Comparison of ENCODE assay signal across 35 cellular contexts in genomic region chr1:30129421-30130055, GRCh38.
"Had no signal": no experiment of that assay in that cellular context is flagged by ENCODE, and none has a peak within 500 bp of the region (broad histone marks: within the 10 kb centered on the region; RNA-seq: fewer than 3 reads in every experiment).

No MANE protein-coding gene starts in this region.

- H3K27ac ChIP-seq: adrenal gland, body of pancreas, breast epithelium, PC-9, RWPE1, SJCRH30, SK-N-MC had no signal

- H3K4me3 ChIP-seq: adrenal gland, body of pancreas, breast epithelium, MG63, PC-9, SJCRH30, SK-N-MC had no signal

- DNase-seq: activated CD4-positive, alpha-beta memory T cell treated with anti-CD3 and anti-CD28 coated beads for 36 hours; activated CD4-positive, alpha-beta T cell treated with anti-CD3 and anti-CD28 coated beads for 36 hours; activated CD4-positive, alpha-beta T cell treated with anti-CD3 and anti-CD28 coated beads, Interleukin-2, amount 10 ng/mL, durations not matched to agents 7 days and 5 days; activated CD8-positive, alpha-beta memory T cell treated with anti-CD3 and anti-CD28 coated beads, Interleukin-2, amount 50 U/mL, for 4 hours; activated gamma-delta T cell treated with Interleukin-2 at 50 U/mL for 16 hours; activated naive CD4-positive, alpha-beta T cell treated with anti-CD3 and anti-CD28 coated beads for 36 hours; activated T-cell treated with anti-CD3 and anti-CD28 coated beads for 4 hours; activated T-cell treated with anti-CD3 and anti-CD28 coated beads, Interleukin-2, amount 50 U/mL, for 4 hours; adrenal gland; body of pancreas; central memory CD4-positive, alpha-beta T cell; Kasumi-1; KG1; MG63; NCI-H1048; NCI-H1105 treated with DMSO at 0.1 percent for 48 hours; NCI-H1436; NCI-H1694; NCI-H2029; NCI-H2171; NCI-H510A; NCI-H526; PC-9; Right ventricle myocardium superior; SJCRH30; T1000 had no signal

- H2AFZ ChIP-seq: PC-9 had no signal

- FAIRE-seq: astrocyte, RCC 7860, TTC549 had no signal

- H3K9me3 ChIP-seq: adrenal gland, body of pancreas, breast epithelium, MG63, SJCRH30 had no signal

- H3K27me3 ChIP-seq: adrenal gland, body of pancreas, MG63 had no signal

- ATAC-seq: activated CD4-positive, alpha-beta T cell treated with anti-CD3 and anti-CD28 coated beads for 36 hours; activated CD4-positive, CD25-positive, alpha-beta regulatory T cell treated with anti-CD3 and anti-CD28 coated beads, Interleukin-2, amount 50 U/mL, for 24 hours; activated naive CD4-positive, alpha-beta T cell treated with anti-CD3 and anti-CD28 coated beads, Interleukin-2, amount 50 U/mL, for 72 hours; activated T-cell treated with anti-CD3 and anti-CD28 coated beads, Interleukin-2, amount 50 U/mL, for 4 hours; body of pancreas; WTC11 had no signal

- H3K36me3 ChIP-seq: adrenal gland, breast epithelium, MG63, SJCRH30 had no signal

- H3K4me2 ChIP-seq: PC-9 had no signal

- H3K4me1 ChIP-seq: adrenal gland, body of pancreas, breast epithelium, SJCRH30 had no signal
